In the genomic region with DNA sequence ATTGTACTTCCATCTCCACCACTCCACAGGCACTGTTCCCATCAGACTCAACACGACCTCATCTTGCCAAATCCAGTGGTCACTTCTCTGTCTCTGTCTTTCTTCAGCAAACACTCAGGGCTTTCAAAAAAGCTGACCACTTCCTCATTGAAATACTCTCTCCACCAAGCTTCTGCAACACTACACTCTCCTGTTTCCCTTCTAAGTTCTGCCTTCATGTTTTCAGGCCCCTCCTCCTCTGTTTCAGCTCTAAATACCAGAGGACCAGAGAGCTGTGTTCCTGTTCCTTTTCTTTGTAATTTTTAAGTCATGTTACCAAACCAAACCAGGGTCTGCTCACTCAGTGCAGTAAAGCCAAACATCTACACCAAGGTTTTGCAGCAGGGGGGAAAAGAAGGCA, we compare ENCODE assay signal across 10 cellular contexts. TPM values are rescaled to one million over a fixed set of nuclear protein-coding genes. Genes with fewer than 3 reads are reported as not detected.
DNase-seq lines count a peak whose midpoint lies in the region; ATAC-seq and TF ChIP-seq lines count a peak whose summit lies in the region.
"Had no signal": no experiment of that assay in that cellular context is flagged by ENCODE, and none has a peak within 500 bp of the region (broad histone marks: within the 10 kb centered on the region; RNA-seq: fewer than 3 reads in every experiment).

No MANE protein-coding gene starts in this region.

- DNase-seq in NOMO-1 treated with DMSO at 0.1 percent for 48 hours (lab: John Stamatoyannopoulos, UW; ENCODE audit: unreplicated experiment) (peak; percentile 100), heart right ventricle (no peak), smooth muscle cell (lab: John Stamatoyannopoulos, UW; ENCODE audit: unreplicated experiment) (no peak), NCI-H2171 (lab: John Stamatoyannopoulos, UW) (no peak), sigmoid colon (no peak)
- DNase-seq in CD8-positive, alpha-beta memory T cell, result no peak
- DNase-seq: NCI-H1105 had no signal

- no peaks in the 10 kb centered on the region for H3K4me1 Mint-ChIP-seq in CD8-positive, alpha-beta memory T cell

- H3K4me3 Mint-ChIP-seq in CD8-positive, alpha-beta memory T cell, result no peak overlapping the region

- no peaks in the 10 kb centered on the region for H3K36me3 Mint-ChIP-seq in CD8-positive, alpha-beta memory T cell

- peak overlapping the region; percentile 50 for H3K4me2 ChIP-seq in smooth muscle cell

- H4K20me1 ChIP-seq in smooth muscle cell (ENCODE audit: low read depth), result no peaks in the 10 kb centered on the region

- ATAC-seq in GM19395 (IDR thresholded peaks at IDR 0.05; ENCODE audit: unreplicated experiment), result peak; percentile 86
- peak; percentile 55 to 89 (median 80) for ATAC-seq in heart right ventricle
- ATAC-seq in GM21825 (IDR thresholded peaks at IDR 0.05; ENCODE audit: unreplicated experiment), result no peak

- H3K36me3 ChIP-seq in heart right ventricle (no peaks in the 10 kb centered on the region), smooth muscle cell (ENCODE audit: low read depth) (no peaks in the 10 kb centered on the region), sigmoid colon (no peaks in the 10 kb centered on the region)
- no peaks in the 10 kb centered on the region for H3K36me3 ChIP-seq in CD8-positive, alpha-beta memory T cell (ENCODE audit: insufficient read depth, low read length)

- intact Hi-C loops in heart right ventricle (cut with DNase I), result no loop called here
- intact Hi-C loops in sigmoid colon (cut with DNase I), result no loop called here

- H3K9me3 ChIP-seq in heart right ventricle (peaks cover 0 to 14% (median 0%) of the 10 kb centered on the region in 11 donors), smooth muscle cell (replicated peaks; ENCODE audit: low read depth) (no peaks in the 10 kb centered on the region), sigmoid colon (no peaks in the 10 kb centered on the region)
- no peaks in the 10 kb centered on the region for H3K9me3 ChIP-seq in CD8-positive, alpha-beta memory T cell (ENCODE audit: low read length)

- CTCF ChIA-PET in CD8-positive, alpha-beta memory T cell (lab: Charles Lee), result interaction anchor here (0.6 kb wide), 1 partner anchor 690 kb away, joined by 3 read pairs; no protein-coding TSS in a partner anchor

- TF ChIP-seq CTCF in heart right ventricle (IDR thresholded peaks at IDR 0.05) (no peak), smooth muscle cell (IDR thresholded peaks at IDR 0.05; ENCODE audit: borderline replicate concordance, insufficient read depth, poor library complexity, severe bottlenecking) (no peak), sigmoid colon (IDR thresholded peaks at IDR 0.05) (no peak)

- H3K4me3 ChIP-seq in heart right ventricle (no peak overlapping the region), smooth muscle cell (no peak overlapping the region), sigmoid colon (no peak overlapping the region)
- no peak overlapping the region for H3K4me3 ChIP-seq in CD8-positive, alpha-beta memory T cell (ENCODE audit: low read length)

- 7 to 8% methylated on average over 1 of the region's 1 CpG for WGBS in heart right ventricle, 2 donors
- WGBS in smooth muscle cell (ENCODE audit: low lambda C conversion rate), result 5% methylated on average over 1 of the region's 1 CpG
- WGBS in sigmoid colon, 2 donors, result 34 to 58% methylated on average over 1 of the region's 1 CpG

- peak overlapping the region in 4 of 10 donors; percentile 9 to 88 (median 46) for H3K27ac ChIP-seq in heart right ventricle
- H3K27ac ChIP-seq in smooth muscle cell (ENCODE audit: low read depth), result peak overlapping the region; percentile 85
- H3K27ac ChIP-seq in CD8-positive, alpha-beta memory T cell (ENCODE audit: low read depth, low read length), result no peak overlapping the region
- peak overlapping the region in 2 of 4 donors; percentile 27 to 35 for H3K27ac ChIP-seq in sigmoid colon

- H3K9me3 Mint-ChIP-seq in CD8-positive, alpha-beta memory T cell, result peaks cover 0 to 5% (median 0%) of the 10 kb centered on the region in 5 donors

- no peak for TF ChIP-seq POLR2A in sigmoid colon (IDR thresholded peaks at IDR 0.05)

- TF ChIP-seq EP300 in sigmoid colon (IDR thresholded peaks at IDR 0.05), result no peak

- no peaks in the 10 kb centered on the region for H3K79me2 ChIP-seq in smooth muscle cell (ENCODE audit: low read depth)

- H3K9ac ChIP-seq in smooth muscle cell (ENCODE audit: low read depth), result peak overlapping the region; percentile 41

- H3K27me3 ChIP-seq in heart right ventricle (peaks cover 0 to 5% (median 0%) of the 10 kb centered on the region in 7 donors), smooth muscle cell (ENCODE audit: low read depth) (no peaks in the 10 kb centered on the region), sigmoid colon (no peaks in the 10 kb centered on the region)
- H3K27me3 ChIP-seq in CD8-positive, alpha-beta memory T cell (ENCODE audit: insufficient read depth, low read length, poor library complexity, severe bottlenecking), result no peaks in the 10 kb centered on the region

- H3F3A ChIP-seq in smooth muscle cell (ENCODE audit: low read depth), result no peaks in the 10 kb centered on the region

- H3K4me1 ChIP-seq in heart right ventricle, result peaks cover 0 to 33% (median 0%) of the 10 kb centered on the region in 9 donors
- peaks cover 4% of the 10 kb centered on the region for H3K4me1 ChIP-seq in smooth muscle cell (ENCODE audit: low read depth)
- H3K4me1 ChIP-seq in CD8-positive, alpha-beta memory T cell (ENCODE audit: insufficient read depth, low read length), result no peaks in the 10 kb centered on the region
- no peaks in the 10 kb centered on the region for H3K4me1 ChIP-seq in sigmoid colon

- H3K27me3 Mint-ChIP-seq in CD8-positive, alpha-beta memory T cell, result peaks cover 4 to 22% of the 10 kb centered on the region in 2 donors

- peak overlapping the region; percentile 95 for H2AFZ ChIP-seq in smooth muscle cell (ENCODE audit: low read depth)

- POLR2A ChIA-PET in CD8-positive, alpha-beta memory T cell (lab: Charles Lee), result no interaction called here

- H3K27ac Mint-ChIP-seq in CD8-positive, alpha-beta memory T cell, result no peak overlapping the region

RNA-seq across cellular contexts. Expression of gene ACP3, which starts 33.8 kb away (rescaled TPM):
- total RNA-seq in heart right ventricle, result 1 to 10 TPM in 4 of 10 donors, under 1 TPM in 4, not detected in 2; 0.09 to 3.3 (median 0.91) TPM
- polyA plus RNA-seq in heart right ventricle, result under 1 TPM; 0.22 to 0.59 TPM
- 32.5 and 36.6 TPM in 2 replicates for total RNA-seq in smooth muscle cell
- 27.0 and 35.8 TPM in 2 replicates for polyA plus RNA-seq in smooth muscle cell
- not detected for total RNA-seq in CD8-positive, alpha-beta memory T cell
- not detected for polyA plus RNA-seq in CD8-positive, alpha-beta memory T cell
- total RNA-seq in sigmoid colon, result 1 to 10 TPM in 2 of 4 donors, under 1 TPM in 1, not detected in 1; 0.71 to 6.5 (median 1.5) TPM
- 1 to 10 TPM; 1.8 to 9.6 (median 1.8) TPM for polyA plus RNA-seq in sigmoid colon
- total RNA-seq: glomerular endothelial cell had no signal
